Comparison of ENCODE assay signal across 14 cellular contexts in genomic region chr7:33418251-33418701, GRCh38.
A peak's percentile ranks its signal among the peaks of the same experiment; 100 is the strongest.
DNase-seq lines count a peak whose midpoint lies in the region; ATAC-seq, FAIRE-seq and TF ChIP-seq lines count a peak whose summit lies in the region.
"Had no signal": no experiment of that assay in that cellular context is flagged by ENCODE, and none has a peak within 500 bp of the region (broad histone marks: within the 10 kb centered on the region; RNA-seq: fewer than 3 reads in every experiment).

No MANE protein-coding gene starts in this region.

- no peak overlapping the region for H3K4me3 ChIP-seq in bronchial epithelial cell (ENCODE audit: low read depth, low read length)
- H3K4me3 ChIP-seq: heart right ventricle, pancreas, upper lobe of left lung had no signal

- no peaks in the 10 kb centered on the region for H3K36me3 ChIP-seq in bronchial epithelial cell (ENCODE audit: control insufficient read depth, insufficient read depth, low read length)
- H3K36me3 ChIP-seq: heart right ventricle, pancreas, upper lobe of left lung had no signal

- no peak for TF ChIP-seq CTCF in bronchial epithelial cell (IDR thresholded peaks at IDR 0.05; ENCODE audit: insufficient read depth, low read length, severe bottlenecking)

- no peaks in the 10 kb centered on the region for H3K27me3 ChIP-seq in bronchial epithelial cell (ENCODE audit: control insufficient read depth, insufficient read depth, low read length)
- H3K27me3 ChIP-seq: heart right ventricle, pancreas, upper lobe of left lung had no signal

- ATAC-seq in HG03159 (IDR thresholded peaks at IDR 0.05; ENCODE audit: unreplicated experiment) (no peak), HG03432 (IDR thresholded peaks at IDR 0.05; ENCODE audit: unreplicated experiment) (no peak)
- ATAC-seq: activated CD8-positive, alpha-beta T cell treated with anti-CD3 and anti-CD28 coated beads for 36 hours; heart right ventricle; pancreas had no signal

- peak; percentile 73 for FAIRE-seq in bronchial epithelial cell (lab: Jason Lieb, UNC)
- FAIRE-seq: pancreas had no signal

- DNase-seq in AG20443 (ENCODE audit: low spot score) = peak; percentile 38
- peak; percentile 76 for DNase-seq in HT1080 (ENCODE audit: low read depth)
- no peak for DNase-seq in bronchial epithelial cell (ENCODE audit: low read depth)
- peak; percentile 66 for DNase-seq in islet precursor cell
- no peak for DNase-seq in mucosa of gallbladder (ENCODE audit: low spot score)
- no peak for DNase-seq in stimulated activated CD8-positive, alpha-beta memory T cell treated with anti-CD3 and anti-CD28 coated beads, Interleukin-4, amount 100 ng/mL, for 48 hours
- DNase-seq: activated CD8-positive, alpha-beta T cell treated with anti-CD3 and anti-CD28 coated beads for 36 hours; heart right ventricle; NCI-H1436; NCI-H748 treated with DMSO at 0.1 percent for 48 hours; pancreas; upper lobe of left lung had no signal

Comparison
In these comparisons a context has a peak if more than half of its experiments do, and no peak if none do; other contexts are left out.
1. DNase-seq: peak in AG20443 (single experiment), HT1080 (single experiment) and islet precursor cell (single experiment); none in bronchial epithelial cell (single experiment), mucosa of gallbladder (single experiment) and stimulated activated CD8-positive, alpha-beta memory T cell treated with anti-CD3 and anti-CD28 coated beads, Interleukin-4, amount 100 ng/mL, for 48 hours (single experiment).